ENCODE assay signal across 15 cellular contexts in genomic region chr6:3406928-3407809, GRCh38.
"Had no signal": no experiment of that assay in that cellular context is flagged by ENCODE, and none has a peak within 500 bp of the region (broad histone marks: within the 10 kb centered on the region; RNA-seq: fewer than 3 reads in every experiment).

No MANE protein-coding gene starts in this region.

- H3K36me3 Mint-ChIP-seq: immature natural killer cell had no signal

- H3K9me3 ChIP-seq: sigmoid colon, suprapubic skin had no signal

- H3K27ac Mint-ChIP-seq: activated B cell treated with CpG ODN at 0.5 μM for 24 hours; activated CD4-positive, alpha-beta T cell treated with anti-CD3 and anti-CD28 coated beads, Interleukin-2, amount 10 ng/mL, durations not matched to agents 24 days and 14 days; activated naive CD4-positive, alpha-beta T cell treated with anti-CD3 and anti-CD28 coated beads for 36 hours; effector memory CD8-positive, alpha-beta T cell; immature natural killer cell had no signal

- DNase-seq: activated B cell treated with CpG ODN at 0.5 μM for 24 hours; activated CD4-positive, alpha-beta T cell treated with anti-CD3 and anti-CD28 coated beads, Interleukin-2, amount 10 ng/mL, durations not matched to agents 24 days and 14 days; activated naive CD4-positive, alpha-beta T cell treated with anti-CD3 and anti-CD28 coated beads for 36 hours; central memory CD4-positive, alpha-beta T cell; effector memory CD8-positive, alpha-beta T cell; immature natural killer cell; left cardiac atrium; occipital lobe; stimulated activated CD4-positive, alpha-beta T cell treated with anti-CD3 and anti-CD28 coated beads, Interleukin-2, amount 100 ng/mL, for 24 hours; stimulated activated naive CD4-positive, alpha-beta T cell; T1000 had no signal

- ATAC-seq: effector memory CD8-positive, alpha-beta T cell had no signal

- H3K4me3 Mint-ChIP-seq: activated B cell treated with CpG ODN at 0.5 μM for 24 hours; activated CD4-positive, alpha-beta T cell treated with anti-CD3 and anti-CD28 coated beads, Interleukin-2, amount 10 ng/mL, durations not matched to agents 24 days and 14 days; activated naive CD4-positive, alpha-beta T cell treated with anti-CD3 and anti-CD28 coated beads for 36 hours; effector memory CD8-positive, alpha-beta T cell; immature natural killer cell; nephron had no signal

- H3K4me1 Mint-ChIP-seq: immature natural killer cell had no signal

- H3K27me3 ChIP-seq: sigmoid colon, suprapubic skin had no signal

- H3K9me3 Mint-ChIP-seq: activated B cell treated with CpG ODN at 0.5 μM for 24 hours; activated CD4-positive, alpha-beta T cell treated with anti-CD3 and anti-CD28 coated beads, Interleukin-2, amount 10 ng/mL, durations not matched to agents 24 days and 14 days; activated naive CD4-positive, alpha-beta T cell treated with anti-CD3 and anti-CD28 coated beads for 36 hours; effector memory CD8-positive, alpha-beta T cell; immature natural killer cell had no signal

- H3K4me3 ChIP-seq: sigmoid colon, suprapubic skin had no signal

- H3K27ac ChIP-seq: epithelial cell of prostate, suprapubic skin had no signal
